In genomic region chr19:55552620-55553019, GRCh38 we compare ENCODE assay signal across 1 cellular context.
TF ChIP-seq lines count a peak whose summit lies in the region.

No MANE protein-coding gene starts in this region.

TF ChIP-seq in WTC11, 78 proteins besides CTCF, POLR2A, EP300 and RAD21 (continued from another document):
- TF ChIP-seq ZNF425 (CRISPR knock-in tag; conservative IDR thresholded peaks at IDR 0.05), result no peak
- TF ChIP-seq, protein P1, sequence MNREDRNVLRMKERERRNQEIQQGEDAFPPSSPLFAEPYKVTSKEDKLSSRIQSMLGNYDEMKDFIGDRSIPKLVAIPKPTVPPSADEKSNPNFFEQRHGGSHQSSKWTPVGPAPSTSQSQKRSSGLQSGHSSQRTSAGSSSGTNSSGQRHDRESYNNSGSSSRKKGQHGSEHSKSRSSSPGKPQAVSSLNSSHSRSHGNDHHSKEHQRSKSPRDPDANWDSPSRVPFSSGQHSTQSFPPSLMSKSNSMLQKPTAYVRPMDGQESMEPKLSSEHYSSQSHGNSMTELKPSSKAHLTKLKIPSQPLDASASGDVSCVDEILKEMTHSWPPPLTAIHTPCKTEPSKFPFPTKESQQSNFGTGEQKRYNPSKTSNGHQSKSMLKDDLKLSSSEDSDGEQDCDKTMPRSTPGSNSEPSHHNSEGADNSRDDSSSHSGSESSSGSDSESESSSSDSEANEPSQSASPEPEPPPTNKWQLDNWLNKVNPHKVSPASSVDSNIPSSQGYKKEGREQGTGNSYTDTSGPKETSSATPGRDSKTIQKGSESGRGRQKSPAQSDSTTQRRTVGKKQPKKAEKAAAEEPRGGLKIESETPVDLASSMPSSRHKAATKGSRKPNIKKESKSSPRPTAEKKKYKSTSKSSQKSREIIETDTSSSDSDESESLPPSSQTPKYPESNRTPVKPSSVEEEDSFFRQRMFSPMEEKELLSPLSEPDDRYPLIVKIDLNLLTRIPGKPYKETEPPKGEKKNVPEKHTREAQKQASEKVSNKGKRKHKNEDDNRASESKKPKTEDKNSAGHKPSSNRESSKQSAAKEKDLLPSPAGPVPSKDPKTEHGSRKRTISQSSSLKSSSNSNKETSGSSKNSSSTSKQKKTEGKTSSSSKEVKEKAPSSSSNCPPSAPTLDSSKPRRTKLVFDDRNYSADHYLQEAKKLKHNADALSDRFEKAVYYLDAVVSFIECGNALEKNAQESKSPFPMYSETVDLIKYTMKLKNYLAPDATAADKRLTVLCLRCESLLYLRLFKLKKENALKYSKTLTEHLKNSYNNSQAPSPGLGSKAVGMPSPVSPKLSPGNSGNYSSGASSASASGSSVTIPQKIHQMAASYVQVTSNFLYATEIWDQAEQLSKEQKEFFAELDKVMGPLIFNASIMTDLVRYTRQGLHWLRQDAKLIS (CRISPR knock-in tag; IDR thresholded peaks at IDR 0.05; ENCODE audit: borderline replicate concordance), result no peak
